11 cellular contexts compared by ENCODE assay signal in genomic region chr14:90785474-90785873, GRCh38. TPM values are rescaled to one million over a fixed set of nuclear protein-coding genes. Genes with fewer than 3 reads are reported as not detected.
DNase-seq lines count a peak whose midpoint lies in the region; ATAC-seq lines count a peak whose summit lies in the region.
"Had no signal": no experiment of that assay in that cellular context is flagged by ENCODE, and none has a peak within 500 bp of the region (broad histone marks: within the 10 kb centered on the region; RNA-seq: fewer than 3 reads in every experiment).

No MANE protein-coding gene starts in this region.

- H3K79me1 ChIP-seq in mesendoderm (ENCODE audit: low read length), result no peaks in the 10 kb centered on the region

- no peak overlapping the region for H3K18ac ChIP-seq in mesendoderm (ENCODE audit: low read length)

- H2BK15ac ChIP-seq in mesendoderm (replicated peaks; ENCODE audit: low read depth), result no peak overlapping the region

- H3K27ac ChIP-seq in cingulate gyrus (ENCODE audit: low read depth, low read length), result peak overlapping the region; percentile 39
- no peak overlapping the region for H3K27ac ChIP-seq in mesendoderm (ENCODE audit: low read depth, low read length)

- H2BK120ac ChIP-seq in mesendoderm (ENCODE audit: low read depth, low read length), result no peak overlapping the region

- H3K27ac Mint-ChIP-seq in activated CD4-positive, alpha-beta T cell treated with anti-CD3 and anti-CD28 coated beads, Interleukin-2, amount 10 ng/mL, durations not matched to agents 24 days and 14 days, result no peak overlapping the region
- H3K27ac Mint-ChIP-seq in stimulated activated effector memory CD8-positive, alpha-beta T cell treated with anti-CD3 and anti-CD28 coated beads, Interleukin-12 subunit alpha, Interleukin-12 subunit beta, amount 100 ng/mL, for 72 hours, result no peak overlapping the region

- no CpG with 5 or more reads among the region's 7 CpGs for WGBS in mesendoderm (ENCODE audit: extremely low coverage, insufficient coverage, low lambda C conversion rate)

- H3K36me3 ChIP-seq in mesendoderm (ENCODE audit: control insufficient read depth, insufficient read depth, low read length), result no peaks in the 10 kb centered on the region

- no peak overlapping the region for H3K23ac ChIP-seq in mesendoderm (ENCODE audit: low read length)

- H3K27me3 ChIP-seq in mesendoderm (ENCODE audit: insufficient read depth, low read length, poor library complexity), result no peaks in the 10 kb centered on the region

- H3K4me1 Mint-ChIP-seq in activated CD4-positive, alpha-beta T cell treated with anti-CD3 and anti-CD28 coated beads, Interleukin-2, amount 10 ng/mL, durations not matched to agents 24 days and 14 days, result no peaks in the 10 kb centered on the region
- H3K4me1 Mint-ChIP-seq in stimulated activated effector memory CD8-positive, alpha-beta T cell treated with anti-CD3 and anti-CD28 coated beads, Interleukin-12 subunit alpha, Interleukin-12 subunit beta, amount 100 ng/mL, for 72 hours, result no peaks in the 10 kb centered on the region
- H3K4me1 Mint-ChIP-seq: IgD-negative memory B cell, naive B cell had no signal

- ATAC-seq in stimulated activated effector memory CD8-positive, alpha-beta T cell treated with anti-CD3 and anti-CD28 coated beads, Interleukin-12 subunit alpha, Interleukin-12 subunit beta, amount 100 ng/mL, for 72 hours, result no peak

- H3K9ac ChIP-seq in mesendoderm (ENCODE audit: low read length), result no peak overlapping the region

- H3K36me3 Mint-ChIP-seq in activated CD4-positive, alpha-beta T cell treated with anti-CD3 and anti-CD28 coated beads, Interleukin-2, amount 10 ng/mL, durations not matched to agents 24 days and 14 days (ENCODE audit: low read depth), result no peaks in the 10 kb centered on the region
- no peaks in the 10 kb centered on the region for H3K36me3 Mint-ChIP-seq in stimulated activated effector memory CD8-positive, alpha-beta T cell treated with anti-CD3 and anti-CD28 coated beads, Interleukin-12 subunit alpha, Interleukin-12 subunit beta, amount 100 ng/mL, for 72 hours
- H3K36me3 Mint-ChIP-seq: IgD-negative memory B cell, naive B cell had no signal

- no peaks in the 10 kb centered on the region for H3K4me1 ChIP-seq in mesendoderm (ENCODE audit: control insufficient read depth, low read depth, low read length)

- no peak overlapping the region for H3K56ac ChIP-seq in mesendoderm (ENCODE audit: low read length)

- no peak overlapping the region for H3K4me2 ChIP-seq in mesendoderm (ENCODE audit: low read length)

- H3K9me3 Mint-ChIP-seq in activated CD4-positive, alpha-beta T cell treated with anti-CD3 and anti-CD28 coated beads, Interleukin-2, amount 10 ng/mL, durations not matched to agents 24 days and 14 days, result no peaks in the 10 kb centered on the region
- no peaks in the 10 kb centered on the region for H3K9me3 Mint-ChIP-seq in stimulated activated effector memory CD8-positive, alpha-beta T cell treated with anti-CD3 and anti-CD28 coated beads, Interleukin-12 subunit alpha, Interleukin-12 subunit beta, amount 100 ng/mL, for 72 hours
- H3K9me3 Mint-ChIP-seq: IgD-negative memory B cell, naive B cell had no signal

- H2AK5ac ChIP-seq in mesendoderm (ENCODE audit: low read length), result no peak overlapping the region

- H3K4me3 ChIP-seq in mesendoderm (ENCODE audit: low read length), result no peak overlapping the region

- no peaks in the 10 kb centered on the region for H3K79me2 ChIP-seq in mesendoderm (ENCODE audit: control insufficient read depth, insufficient read depth, low read length)

- intact Hi-C loops in activated CD4-positive, alpha-beta T cell treated with anti-CD3 and anti-CD28 coated beads, Interleukin-2, amount 10 ng/mL, durations not matched to agents 24 days and 14 days (cut with micrococcal nuclease), result no loop called here

- no peak overlapping the region for H3K4me3 Mint-ChIP-seq in activated CD4-positive, alpha-beta T cell treated with anti-CD3 and anti-CD28 coated beads, Interleukin-2, amount 10 ng/mL, durations not matched to agents 24 days and 14 days
- H3K4me3 Mint-ChIP-seq in stimulated activated effector memory CD8-positive, alpha-beta T cell treated with anti-CD3 and anti-CD28 coated beads, Interleukin-12 subunit alpha, Interleukin-12 subunit beta, amount 100 ng/mL, for 72 hours, result no peak overlapping the region
- H3K4me3 Mint-ChIP-seq: IgD-negative memory B cell, naive B cell had no signal

- no peak overlapping the region for H4K8ac ChIP-seq in mesendoderm (ENCODE audit: low read depth, low read length)

- no peak overlapping the region for H3K4ac ChIP-seq in mesendoderm (ENCODE audit: low read depth, low read length)

- no peak overlapping the region for H4K5ac ChIP-seq in mesendoderm (ENCODE audit: low read length)

- H2BK5ac ChIP-seq in mesendoderm (ENCODE audit: low read length), result no peak overlapping the region

- DNase-seq in C1 segment of cervical spinal cord (lab: John Stamatoyannopoulos, UW), result peak in 9 of 14 donors; percentile 18 to 75 (median 47)
- DNase-seq in Kasumi-1 (lab: John Stamatoyannopoulos, UW), result peak; percentile 45 to 60
- peak; percentile 73 for DNase-seq in mesendoderm
- DNase-seq in epidermal melanocyte (ENCODE audit: insufficient read length, low spot score), result no peak
- no peak for DNase-seq in activated CD4-positive, alpha-beta T cell treated with anti-CD3 and anti-CD28 coated beads, Interleukin-2, amount 10 ng/mL, durations not matched to agents 24 days and 14 days
- no peak for DNase-seq in stimulated activated effector memory CD8-positive, alpha-beta T cell treated with anti-CD3 and anti-CD28 coated beads, Interleukin-12 subunit alpha, Interleukin-12 subunit beta, amount 100 ng/mL, for 72 hours (ENCODE audit: low spot score in 2 of 2)
- no peak for DNase-seq in activated CD8-positive, alpha-beta memory T cell treated with anti-CD3 and anti-CD28 coated beads for 24 hours
- DNase-seq: GF-D8, naive B cell had no signal

- H3K27me3 Mint-ChIP-seq in activated CD4-positive, alpha-beta T cell treated with anti-CD3 and anti-CD28 coated beads, Interleukin-2, amount 10 ng/mL, durations not matched to agents 24 days and 14 days, result peaks cover 2% of the 10 kb centered on the region
- H3K27me3 Mint-ChIP-seq: IgD-negative memory B cell had no signal

RNA-seq across cellular contexts. Expression of gene TTC7B, which starts 30.8 kb away (rescaled TPM):
- 15.6 TPM for polyA plus RNA-seq in mesendoderm (2013, experiment 1 of 2)
- polyA plus RNA-seq in mesendoderm (2013, experiment 2 of 2), result 17.0 TPM
- total RNA-seq in activated CD4-positive, alpha-beta T cell treated with anti-CD3 and anti-CD28 coated beads, Interleukin-2, amount 10 ng/mL, durations not matched to agents 24 days and 14 days, result 2.4 and 5.4 TPM in 2 replicates

Comparison
In these comparisons a context has a peak if more than half of its experiments do, and no peak if none do; other contexts are left out.
1. DNase-seq: peak in C1 segment of cervical spinal cord (9 of 14), Kasumi-1 (2 of 2) and mesendoderm (single experiment); none in epidermal melanocyte (single experiment), activated CD4-positive, alpha-beta T cell treated with anti-CD3 and anti-CD28 coated beads, Interleukin-2, amount 10 ng/mL, durations not matched to agents 24 days and 14 days (single experiment), stimulated activated effector memory CD8-positive, alpha-beta T cell treated with anti-CD3 and anti-CD28 coated beads, Interleukin-12 subunit alpha, Interleukin-12 subunit beta, amount 100 ng/mL, for 72 hours (0 of 2) and activated CD8-positive, alpha-beta memory T cell treated with anti-CD3 and anti-CD28 coated beads for 24 hours (single experiment).